ENCODE assay signal across 8 cellular contexts in genomic region chr6:73805221-73805620, GRCh38.
A peak's percentile ranks its signal among the peaks of the same experiment; 100 is the strongest.
DNase-seq lines count a peak whose midpoint lies in the region; TF ChIP-seq lines count a peak whose summit lies in the region.
"Not testable (repeated sequence)": the region's sequence is repeated elsewhere in the genome, so short reads cannot be mapped to it uniquely, and the experiment has no call there.

No MANE protein-coding gene starts in this region.

- not testable (repeated sequence) for H3K27me3 Mint-ChIP-seq in activated CD4-positive, alpha-beta T cell treated with anti-CD3 and anti-CD28 coated beads, Interleukin-2, amount 10 ng/mL, durations not matched to agents 24 days and 14 days; nephron (ENCODE audit: low read depth)

- H4K91ac ChIP-seq in trophoblast cell (ENCODE audit: low read depth, low read length): not testable (repeated sequence)

- H3K4me1 ChIP-seq in SJCRH30: peaks cover 26% of the 10 kb centered on the region
- not testable (repeated sequence) for H3K4me1 ChIP-seq in hepatocyte (ENCODE audit: insufficient read depth); trophoblast cell (ENCODE audit: control insufficient read depth in 1 of 2, insufficient read depth in 2 of 2, low read length in 2 of 2)

- H2BK5ac ChIP-seq in trophoblast cell (ENCODE audit: low read depth, low read length, poor library complexity): not testable (repeated sequence)

- H3K27ac ChIP-seq in SJCRH30: peak overlapping the region; percentile 77
- H3K27ac ChIP-seq in WERI-Rb-1; trophoblast cell (ENCODE audit: low read depth, low read length): not testable (repeated sequence)
- H3K27ac ChIP-seq in hepatocyte: peak overlapping the region; percentile 64

- not testable (repeated sequence) for H3K9me3 Mint-ChIP-seq in activated CD4-positive, alpha-beta T cell treated with anti-CD3 and anti-CD28 coated beads, Interleukin-2, amount 10 ng/mL, durations not matched to agents 24 days and 14 days; nephron

- not testable (repeated sequence) for H4K20me1 ChIP-seq in hepatocyte (ENCODE audit: insufficient read depth, poor library complexity, severe bottlenecking)

- not testable (repeated sequence) for H4K12ac ChIP-seq in trophoblast cell (ENCODE audit: low read depth, low read length)

- not testable (repeated sequence) for H3K36me3 ChIP-seq in SJCRH30; WERI-Rb-1; hepatocyte (replicated peaks; ENCODE audit: insufficient read depth, low read depth); trophoblast cell (ENCODE audit: control insufficient read depth in 1 of 2, insufficient read depth in 2 of 2, low read length in 2 of 2)

- H3K4me2 ChIP-seq in hepatocyte: peak overlapping the region; percentile 17
- H3K4me2 ChIP-seq in trophoblast cell (ENCODE audit: low read length): not testable (repeated sequence)

- H3K4me3 Mint-ChIP-seq in activated CD4-positive, alpha-beta T cell treated with anti-CD3 and anti-CD28 coated beads, Interleukin-2, amount 10 ng/mL, durations not matched to agents 24 days and 14 days; nephron: not testable (repeated sequence)

- not testable (repeated sequence) for H2AK5ac ChIP-seq in trophoblast cell (ENCODE audit: low read length)

- not testable (repeated sequence) for H3K14ac ChIP-seq in trophoblast cell (ENCODE audit: low read length)

- intact Hi-C loops in activated CD4-positive, alpha-beta T cell treated with anti-CD3 and anti-CD28 coated beads, Interleukin-2, amount 10 ng/mL, durations not matched to agents 24 days and 14 days (cut with micrococcal nuclease): not testable (repeated sequence)

- not testable (repeated sequence) for H3K79me1 ChIP-seq in trophoblast cell (ENCODE audit: low read length)

- not testable (repeated sequence) for H4K8ac ChIP-seq in trophoblast cell (ENCODE audit: low read depth, low read length)

- H2BK120ac ChIP-seq in trophoblast cell (ENCODE audit: insufficient read depth, low read length, poor library complexity): not testable (repeated sequence)

- H3K9ac ChIP-seq in trophoblast cell (ENCODE audit: low read length): not testable (repeated sequence)

- H3K9me3 ChIP-seq in SJCRH30 (replicated peaks); WERI-Rb-1 (ENCODE audit: severe bottlenecking); hepatocyte (ENCODE audit: low read depth); trophoblast cell (ENCODE audit: insufficient read depth, low read depth, low read length): not testable (repeated sequence)

- H3K4me1 Mint-ChIP-seq in activated CD4-positive, alpha-beta T cell treated with anti-CD3 and anti-CD28 coated beads, Interleukin-2, amount 10 ng/mL, durations not matched to agents 24 days and 14 days: not testable (repeated sequence)
- peaks cover 50% of the 10 kb centered on the region for H3K4me1 Mint-ChIP-seq in nephron

- TF ChIP-seq CTCF in WERI-Rb-1 (IDR thresholded peaks at IDR 0.05; ENCODE audit: low read depth, low read length); hepatocyte (IDR thresholded peaks at IDR 0.05; ENCODE audit: poor library complexity); nephron (IDR thresholded peaks at IDR 0.05; ENCODE audit: unreplicated experiment in 3 of 3): not testable (repeated sequence)

- H3K9me2 ChIP-seq in hepatocyte (replicated peaks; ENCODE audit: insufficient read depth): not testable (repeated sequence)

- DNase-seq in NCI-H82 (lab: John Stamatoyannopoulos, UW) (peak; percentile 51), NCI-H82 treated with DMSO at 0.1 percent for 48 hours (lab: John Stamatoyannopoulos, UW; ENCODE audit: unreplicated experiment) (peak; percentile 22), WERI-Rb-1 (peak; percentile 26), trophoblast cell (peak; percentile 57 to 77)
- DNase-seq in SJCRH30; hepatocyte (ENCODE audit: low spot score): not testable (repeated sequence)
- peak; percentile 30 for DNase-seq in activated CD4-positive, alpha-beta T cell treated with anti-CD3 and anti-CD28 coated beads, Interleukin-2, amount 10 ng/mL, durations not matched to agents 24 days and 14 days

- H3K79me2 ChIP-seq in hepatocyte; trophoblast cell (ENCODE audit: control insufficient read depth, insufficient read depth, low read length, poor library complexity): not testable (repeated sequence)

- H2BK12ac ChIP-seq in trophoblast cell (ENCODE audit: low read length): not testable (repeated sequence)

- H2AFZ ChIP-seq in hepatocyte; trophoblast cell (ENCODE audit: insufficient read depth, low read length, poor library complexity): not testable (repeated sequence)

- H3K27ac Mint-ChIP-seq in activated CD4-positive, alpha-beta T cell treated with anti-CD3 and anti-CD28 coated beads, Interleukin-2, amount 10 ng/mL, durations not matched to agents 24 days and 14 days: not testable (repeated sequence)
- H3K27ac Mint-ChIP-seq in nephron: peak overlapping the region in 2 of 3 experiments; percentile 52 to 65

- WGBS in hepatocyte (ENCODE audit: low lambda C conversion rate, missing lambda C conversion rate): 51% methylated on average over 7 of the region's 7 CpGs
- no CpG with 5 or more reads among the region's 7 CpGs for WGBS in trophoblast cell (ENCODE audit: extremely low coverage, insufficient coverage, insufficient read length)

- not testable (repeated sequence) for H3K27me3 ChIP-seq in SJCRH30; WERI-Rb-1 (ENCODE audit: insufficient read depth, low read depth, severe bottlenecking); hepatocyte; trophoblast cell (ENCODE audit: insufficient read depth, low read length)

- not testable (repeated sequence) for H3K18ac ChIP-seq in trophoblast cell (ENCODE audit: low read length)

- H3K4ac ChIP-seq in trophoblast cell (ENCODE audit: low read depth, low read length): not testable (repeated sequence)

- H3K4me3 ChIP-seq in SJCRH30; WERI-Rb-1 (ENCODE audit: low read depth, low read length); hepatocyte; trophoblast cell (ENCODE audit: low read depth, low read length): not testable (repeated sequence)

- peaks cover 30% of the 10 kb centered on the region for H3K36me3 Mint-ChIP-seq in activated CD4-positive, alpha-beta T cell treated with anti-CD3 and anti-CD28 coated beads, Interleukin-2, amount 10 ng/mL, durations not matched to agents 24 days and 14 days (ENCODE audit: low read depth)
- H3K36me3 Mint-ChIP-seq in nephron (ENCODE audit: low read depth): not testable (repeated sequence)

- H3K23ac ChIP-seq in trophoblast cell (ENCODE audit: low read length): not testable (repeated sequence)
